In genomic region chr13:51632643-51633357, GRCh38 we compare ENCODE assay signal across 10 cellular contexts. TPM values are rescaled to one million over a fixed set of nuclear protein-coding genes. Genes with fewer than 3 reads are reported as not detected.
A peak's percentile ranks its signal among the peaks of the same experiment; 100 is the strongest.
DNase-seq lines count a peak whose midpoint lies in the region; ATAC-seq and TF ChIP-seq lines count a peak whose summit lies in the region.
"Had no signal": no experiment of that assay in that cellular context is flagged by ENCODE, and none has a peak within 500 bp of the region (broad histone marks: within the 10 kb centered on the region; RNA-seq: fewer than 3 reads in every experiment).

No MANE protein-coding gene starts in this region.

- intact Hi-C loops in CD4-positive, alpha-beta T cell (cut with DNase I, micrococcal nuclease): no loop called here

- peak overlapping the region; percentile 1 for H3K4me3 Mint-ChIP-seq in CD4-positive, alpha-beta T cell
- no peak overlapping the region for H3K4me3 Mint-ChIP-seq in nephron progenitor cell

- H3K36me3 Mint-ChIP-seq in CD4-positive, alpha-beta T cell (ENCODE audit: low read depth): no peaks in the 10 kb centered on the region
- H3K36me3 Mint-ChIP-seq in nephron progenitor cell (ENCODE audit: low read depth): no peaks in the 10 kb centered on the region

- H3K27me3 Mint-ChIP-seq in CD4-positive, alpha-beta T cell: no peaks in the 10 kb centered on the region
- H3K27me3 Mint-ChIP-seq in nephron progenitor cell (ENCODE audit: low read depth, poor library complexity): no peaks in the 10 kb centered on the region

- no peak for DNase-seq in CD4-positive, alpha-beta T cell
- peak; percentile 20 for DNase-seq in NT2/D1 (ENCODE audit: low read depth, low spot score)
- no peak for DNase-seq in epithelial cell of prostate (ENCODE audit: low read depth, low spot score)
- DNase-seq in nephron progenitor cell: no peak
- DNase-seq in activated naive CD4-positive, alpha-beta T cell treated with anti-CD3 and anti-CD28 coated beads, Interleukin-2, amount 50 U/mL, for 16 hours: no peak
- no peak for DNase-seq in HT-29 (ENCODE audit: low spot score)
- no peak for DNase-seq in hepatocyte (ENCODE audit: low spot score)
- DNase-seq: effector memory CD4-positive, alpha-beta T cell; NCI-H1105 had no signal

- H3K27me3 ChIP-seq in CD4-positive, alpha-beta T cell (ENCODE audit: control insufficient read depth, insufficient read depth, low read length): no peaks in the 10 kb centered on the region
- no peaks in the 10 kb centered on the region for H3K27me3 ChIP-seq in NT2/D1 (ENCODE audit: insufficient read depth, insufficient read length)
- no peaks in the 10 kb centered on the region for H3K27me3 ChIP-seq in hepatocyte

- H3K4me2 ChIP-seq in hepatocyte: no peak overlapping the region

- peaks cover 14% of the 10 kb centered on the region for H3K79me2 ChIP-seq in hepatocyte

- no peaks in the 10 kb centered on the region for H3K36me3 ChIP-seq in NT2/D1 (ENCODE audit: insufficient read depth, insufficient read length, low read length)
- no peaks in the 10 kb centered on the region for H3K36me3 ChIP-seq in hepatocyte (replicated peaks; ENCODE audit: insufficient read depth, low read depth)

- peaks cover 73% of the 10 kb centered on the region for H3K4me1 Mint-ChIP-seq in CD4-positive, alpha-beta T cell (ENCODE audit: low read depth)
- H3K4me1 Mint-ChIP-seq in nephron progenitor cell: peaks cover 40% of the 10 kb centered on the region

- H3K4me1 ChIP-seq in NT2/D1 (ENCODE audit: insufficient read depth, insufficient read length): no peaks in the 10 kb centered on the region
- peaks cover 30% of the 10 kb centered on the region for H3K4me1 ChIP-seq in hepatocyte (ENCODE audit: insufficient read depth)

- WGBS in hepatocyte (ENCODE audit: low lambda C conversion rate, missing lambda C conversion rate): 65% methylated on average over 3 of the region's 3 CpGs

- ATAC-seq in CD4-positive, alpha-beta T cell (ENCODE audit: poor library complexity): no peak
- no peak for ATAC-seq in GM19467 (IDR thresholded peaks at IDR 0.05; ENCODE audit: unreplicated experiment)

- no peaks in the 10 kb centered on the region for H4K20me1 ChIP-seq in hepatocyte (ENCODE audit: insufficient read depth, poor library complexity, severe bottlenecking)

- no peak overlapping the region for H3K9ac ChIP-seq in NT2/D1 (ENCODE audit: insufficient read length, low read depth)

- H3K27ac ChIP-seq in CD4-positive, alpha-beta T cell (ENCODE audit: low read depth, low read length): no peak overlapping the region
- H3K27ac ChIP-seq in epithelial cell of prostate (peak overlapping the region; percentile 88), hepatocyte (no peak overlapping the region)

- no peaks in the 10 kb centered on the region for H3K9me3 Mint-ChIP-seq in CD4-positive, alpha-beta T cell
- H3K9me3 Mint-ChIP-seq in nephron progenitor cell: no peaks in the 10 kb centered on the region

- CTCF ChIA-PET in CD4-positive, alpha-beta T cell (lab: Charles Lee): interaction anchor here (1.3 kb wide), 1 partner anchor 48 kb away, joined by 3 read pairs; no protein-coding TSS in a partner anchor

- no peak for TF ChIP-seq CTCF in CD4-positive, alpha-beta T cell (IDR thresholded peaks at IDR 0.05)
- TF ChIP-seq CTCF in nephron progenitor cell (IDR thresholded peaks at IDR 0.05) (no peak), hepatocyte (IDR thresholded peaks at IDR 0.05; ENCODE audit: poor library complexity) (no peak)

- peak overlapping the region; percentile 80 for H3K27ac Mint-ChIP-seq in CD4-positive, alpha-beta T cell
- H3K27ac Mint-ChIP-seq in nephron progenitor cell: peak overlapping the region; percentile 47

- no peaks in the 10 kb centered on the region for H3K9me3 ChIP-seq in CD4-positive, alpha-beta T cell (ENCODE audit: control insufficient read depth, low read length)
- H3K9me3 ChIP-seq in NT2/D1 (ENCODE audit: insufficient read depth, low read length) (no peaks in the 10 kb centered on the region), hepatocyte (ENCODE audit: low read depth) (no peaks in the 10 kb centered on the region)

- POLR2A ChIA-PET in CD4-positive, alpha-beta T cell (lab: Charles Lee): interaction anchor here (1.4 kb wide), 1 partner anchor 180 kb away, joined by 4 read pairs; the partner anchor contains the start of gene INTS6

- no peaks in the 10 kb centered on the region for H3K9me2 ChIP-seq in hepatocyte (replicated peaks; ENCODE audit: insufficient read depth)

- H2AFZ ChIP-seq in hepatocyte: no peak overlapping the region

- H3K4me3 ChIP-seq in NT2/D1 (ENCODE audit: insufficient read length, low read depth) (no peak overlapping the region), hepatocyte (no peak overlapping the region)

RNA-seq across cellular contexts. Expression of gene WDFY2, which starts 48.5 kb away (rescaled TPM):
- total RNA-seq in CD4-positive, alpha-beta T cell: 10 to 100 TPM; 21.4 to 21.9 TPM
- 2.9 and 5.3 TPM in 2 replicates for total RNA-seq in HT-29 (2014; rRNA removed; shearing (Covaris generic))
- 8.8 and 9.1 TPM in 2 replicates for total RNA-seq in hepatocyte
- 9.0 and 17.9 TPM in 2 replicates for polyA plus RNA-seq in hepatocyte
